In genomic region chr14:47678993-47679392, GRCh38 we compare ENCODE assay signal across 27 cellular contexts. TPM values are rescaled to one million over a fixed set of nuclear protein-coding genes. Genes with fewer than 3 reads are reported as not detected.
DNase-seq lines count a peak whose midpoint lies in the region; ATAC-seq and TF ChIP-seq lines count a peak whose summit lies in the region.
"Had no signal": no experiment of that assay in that cellular context is flagged by ENCODE, and none has a peak within 500 bp of the region (broad histone marks: within the 10 kb centered on the region; RNA-seq: fewer than 3 reads in every experiment).

No MANE protein-coding gene starts in this region.

- H3K4me2 ChIP-seq in HCT116 (ENCODE audit: low read length) (no peak overlapping the region), PC-3 (ENCODE audit: low read length) (no peak overlapping the region)
- H3K4me2 ChIP-seq: BLaER1 had no signal

- RAD21 ChIA-PET in HCT116 (lab: Charles Lee; ENCODE audit: low non-redundant PET in 1 of 2, low total read pairs in 2 of 2, uncharacterized antibody in 2 of 2, unreplicated experiment in 2 of 2): no interaction called here

- ATAC-seq in HCT116 (no peak; the same call in 1 of the 2 replicates), PC-3 (peak; percentile 42; the same call in 1 of the 2 replicates), foreskin keratinocyte (no peak), esophagus mucosa (no peak)
- no peak for ATAC-seq in CD4-positive, alpha-beta T cell (ENCODE audit: poor library complexity)
- ATAC-seq: activated CD4-positive, alpha-beta T cell treated with anti-CD3 and anti-CD28 coated beads for 36 hours; gastroesophageal sphincter; natural killer cell; right lobe of liver; upper lobe of right lung had no signal

- DNase-seq in HCT116 (ENCODE audit: low read depth, low spot score) (no peak), PC-3 (peak; percentile 18), kidney epithelial cell (ENCODE audit: low read depth) (no peak), foreskin keratinocyte (no peak)
- no peak for DNase-seq in CD4-positive, alpha-beta T cell
- DNase-seq in activated CD4-positive, alpha-beta T cell treated with anti-CD3 and anti-CD28 coated beads for 48 hours: no peak
- DNase-seq: activated CD4-positive, alpha-beta T cell treated with anti-CD3 and anti-CD28 coated beads for 36 hours; activated CD8-positive, alpha-beta memory T cell treated with anti-CD3 and anti-CD28 coated beads for 24 hours; activated effector memory CD4-positive, alpha-beta T cell treated with Interleukin-2 at 50 U/mL for 16 hours; Caco-2; hippocampal formation; Karpas-422; natural killer cell; NCI-H146; NCI-H526 treated with DMSO at 0.1 percent for 48 hours; OCI-M1; right lobe of liver; stimulated activated CD4-positive, alpha-beta T cell treated with anti-CD3 and anti-CD28 coated beads, Interleukin-2, amount 100 ng/mL, for 48 hours; upper lobe of right lung had no signal

- intact Hi-C loops in HCT116 (cut with micrococcal nuclease) (no loop called here), PC-3 (cut with micrococcal nuclease) (loop anchor here (5.0 to 10.0 kb wide), 2 partner anchors 236 to 1493 kb away; no protein-coding TSS in a partner anchor)
- intact Hi-C loops in CD4-positive, alpha-beta T cell (cut with DNase I, micrococcal nuclease): no loop called here

- no peaks in the 10 kb centered on the region for H4K20me1 ChIP-seq in HCT116 (ENCODE audit: insufficient read depth)
- no peaks in the 10 kb centered on the region for H4K20me1 ChIP-seq in PC-3 (ENCODE audit: low read length)
- H4K20me1 ChIP-seq: BLaER1 had no signal

- no peak for TF ChIP-seq POLR2A in HCT116 (IDR thresholded peaks at IDR 0.05; ENCODE audit: borderline replicate concordance, extremely low read depth, insufficient read depth, insufficient read length)

- H3K4me3 ChIP-seq in HCT116 (replicated peaks in 1 of 2; ENCODE audit: low read depth in 1 of 2, low read length in 2 of 2) (no peak overlapping the region), PC-3 (ENCODE audit: low read length) (no peak overlapping the region), kidney epithelial cell (ENCODE audit: low read depth, low read length) (no peak overlapping the region)
- H3K4me3 ChIP-seq: BLaER1, gastroesophageal sphincter, right lobe of liver, upper lobe of right lung had no signal

- H3K4me1 Mint-ChIP-seq in CD4-positive, alpha-beta T cell (ENCODE audit: low read depth): no peaks in the 10 kb centered on the region
- H3K4me1 Mint-ChIP-seq: activated CD4-positive, alpha-beta T cell treated with anti-CD3 and anti-CD28 coated beads for 36 hours; natural killer cell had no signal

- no peaks in the 10 kb centered on the region for H3K36me3 Mint-ChIP-seq in CD4-positive, alpha-beta T cell (ENCODE audit: low read depth)
- H3K36me3 Mint-ChIP-seq: activated naive CD8-positive, alpha-beta T cell; natural killer cell had no signal

- H3K4me3 Mint-ChIP-seq in CD4-positive, alpha-beta T cell: no peak overlapping the region
- H3K4me3 Mint-ChIP-seq: activated CD4-positive, alpha-beta T cell treated with anti-CD3 and anti-CD28 coated beads for 36 hours; activated naive CD8-positive, alpha-beta T cell; natural killer cell had no signal

- TF ChIP-seq CTCF in 22Rv1 (IDR thresholded peaks at IDR 0.05) (peak; percentile 26; the same call in 1 of the 2 replicates), HCT116 (IDR thresholded peaks at IDR 0.05 in 2 of 3, conservative IDR thresholded peaks at IDR 0.05 in 1 of 3; ENCODE audit: borderline replicate concordance in 1 of 3, insufficient read depth in 1 of 3, low read depth in 2 of 3, low read length in 2 of 3) (peak in 1 of 3 experiments; percentile 16; a peak in 1 of 6 replicates), PC-3 (conservative IDR thresholded peaks at IDR 0.05; ENCODE audit: low read depth, low read length) (peak; percentile 39; the same call in 1 of the 2 replicates), kidney epithelial cell (IDR thresholded peaks at IDR 0.05; ENCODE audit: insufficient read depth, low read length, poor library complexity, severe bottlenecking) (peak; percentile 34), foreskin keratinocyte (conservative IDR thresholded peaks at IDR 0.05) (no peak)
- no peak for TF ChIP-seq CTCF in CD4-positive, alpha-beta T cell (IDR thresholded peaks at IDR 0.05)

- CTCF ChIA-PET in HCT116 (lab: Charles Lee): no interaction called here
- CTCF ChIA-PET in PC-3 (lab: Charles Lee): no interaction called here
- CTCF ChIA-PET in CD4-positive, alpha-beta T cell (lab: Charles Lee): no interaction called here

- H3K27me3 Mint-ChIP-seq in CD4-positive, alpha-beta T cell: peaks cover 26% of the 10 kb centered on the region

- no peak overlapping the region for H3K27ac ChIP-seq in 22Rv1
- no peak overlapping the region for H3K27ac ChIP-seq in HCT116 (ENCODE audit: low read depth, low read length)
- H3K27ac ChIP-seq in PC-3 (ENCODE audit: low read length): no peak overlapping the region
- H3K27ac ChIP-seq in foreskin keratinocyte: no peak overlapping the region
- no peak overlapping the region for H3K27ac ChIP-seq in CD4-positive, alpha-beta T cell (ENCODE audit: low read depth, low read length)
- H3K27ac ChIP-seq: BLaER1, gastroesophageal sphincter, HL-60, right lobe of liver, upper lobe of right lung had no signal

- BruUV-seq in HCT116 (replicated peaks; lab: Mats Ljungman, UMichigan) (no TSS peak), PC-3 (replicated peaks; lab: Mats Ljungman, UMichigan) (no TSS peak)

- H3K27ac Mint-ChIP-seq in CD4-positive, alpha-beta T cell: no peak overlapping the region
- H3K27ac Mint-ChIP-seq: activated CD4-positive, alpha-beta T cell treated with anti-CD3 and anti-CD28 coated beads for 36 hours; activated naive CD8-positive, alpha-beta T cell; natural killer cell had no signal

- no peaks in the 10 kb centered on the region for H3K9me3 ChIP-seq in HCT116 (ENCODE audit: control insufficient read depth in 1 of 2, insufficient read depth in 1 of 2, low read depth in 1 of 2, low read length in 2 of 2)
- H3K9me3 ChIP-seq in PC-3 (ENCODE audit: low read length): no peaks in the 10 kb centered on the region
- no peaks in the 10 kb centered on the region for H3K9me3 ChIP-seq in CD4-positive, alpha-beta T cell (ENCODE audit: control insufficient read depth, low read length)
- H3K9me3 ChIP-seq: BLaER1, Caco-2, gastroesophageal sphincter, right lobe of liver, upper lobe of right lung had no signal

- H3K27me3 ChIP-seq in HCT116 (ENCODE audit: insufficient read depth, low read length): no peaks in the 10 kb centered on the region
- peaks cover 9% of the 10 kb centered on the region; the same call in 1 of the 2 replicates for H3K27me3 ChIP-seq in PC-3 (ENCODE audit: low read length)
- H3K27me3 ChIP-seq in kidney epithelial cell (ENCODE audit: control insufficient read depth, insufficient read depth, low read length): peaks cover 15% of the 10 kb centered on the region
- H3K27me3 ChIP-seq in foreskin keratinocyte: peaks cover 51% of the 10 kb centered on the region
- peaks cover 37% of the 10 kb centered on the region for H3K27me3 ChIP-seq in CD4-positive, alpha-beta T cell (ENCODE audit: control insufficient read depth, insufficient read depth, low read length)
- H3K27me3 ChIP-seq: BLaER1 had no signal

- H3K9me3 Mint-ChIP-seq in CD4-positive, alpha-beta T cell: no peaks in the 10 kb centered on the region

- H3K9ac ChIP-seq in HCT116 (ENCODE audit: low read length) (no peak overlapping the region), PC-3 (ENCODE audit: low read length) (no peak overlapping the region)
- H3K9ac ChIP-seq: BLaER1 had no signal

- POLR2A ChIA-PET in HCT116 (lab: Charles Lee): no interaction called here
- POLR2A ChIA-PET in PC-3 (lab: Charles Lee; ENCODE audit: unreplicated experiment): no interaction called here
- POLR2A ChIA-PET in CD4-positive, alpha-beta T cell (lab: Charles Lee): no interaction called here

- H3K4me1 ChIP-seq in HCT116 (ENCODE audit: control insufficient read depth in 1 of 2, insufficient read depth in 2 of 2, low read length in 2 of 2) (no peaks in the 10 kb centered on the region), PC-3 (ENCODE audit: insufficient read depth, low read length) (no peaks in the 10 kb centered on the region), foreskin keratinocyte (no peaks in the 10 kb centered on the region)
- H3K4me1 ChIP-seq: Caco-2, upper lobe of right lung had no signal

- H3K36me3 ChIP-seq in HCT116 (ENCODE audit: control insufficient read depth in 1 of 2, insufficient read depth in 2 of 2, low read length in 2 of 2): no peaks in the 10 kb centered on the region
- no peaks in the 10 kb centered on the region for H3K36me3 ChIP-seq in PC-3 (ENCODE audit: low read depth, low read length)
- H3K36me3 ChIP-seq in kidney epithelial cell (ENCODE audit: control insufficient read depth, insufficient read depth, low read length): no peaks in the 10 kb centered on the region
- H3K36me3 ChIP-seq: BLaER1, gastroesophageal sphincter, right lobe of liver, upper lobe of right lung had no signal

- H3K9me2 ChIP-seq in HCT116 (ENCODE audit: insufficient read depth) (no peaks in the 10 kb centered on the region), PC-3 (replicated peaks; ENCODE audit: low read length) (no peaks in the 10 kb centered on the region)

- no peaks in the 10 kb centered on the region for H3F3A ChIP-seq in PC-3 (ENCODE audit: low read length, unreplicated experiment)

- no peak overlapping the region for H2AFZ ChIP-seq in HCT116 (ENCODE audit: low read depth, low read length, poor library complexity, severe bottlenecking)
- H2AFZ ChIP-seq in PC-3 (ENCODE audit: low read length): no peak overlapping the region

- TF ChIP-seq RAD21 in HCT116 (IDR thresholded peaks at IDR 0.05; ENCODE audit: low read depth): peak; percentile 21; the same call in 1 of the 2 replicates

- H3K79me2 ChIP-seq in HCT116 (ENCODE audit: insufficient read depth, low read length): no peaks in the 10 kb centered on the region
- no peaks in the 10 kb centered on the region for H3K79me2 ChIP-seq in PC-3 (ENCODE audit: low read length)

TF ChIP-seq in HCT116, 20 proteins besides CTCF, POLR2A, EP300 and RAD21 (continues in another document):
- no peak for TF ChIP-seq SP1 (IDR thresholded peaks at IDR 0.05; ENCODE audit: low read depth)
- TF ChIP-seq CBX3 (IDR thresholded peaks at IDR 0.05; ENCODE audit: low read depth): no peak
- no peak for TF ChIP-seq SIN3A (IDR thresholded peaks at IDR 0.05; ENCODE audit: low read depth)
- TF ChIP-seq EZH2phosphoT487 (IDR thresholded peaks at IDR 0.05; ENCODE audit: borderline replicate concordance): no peak
- no peak for TF ChIP-seq TCF7L2 (IDR thresholded peaks at IDR 0.05; ENCODE audit: borderline replicate concordance, extremely low read depth, insufficient read depth, insufficient read length)
- TF ChIP-seq ZNF274 (IDR thresholded peaks at IDR 0.05; ENCODE audit: low read depth, low read length): no peak
- no peak for TF ChIP-seq CEBPB (IDR thresholded peaks at IDR 0.05; ENCODE audit: low read depth)

RNA-seq across cellular contexts. Expression of gene MDGA2, which starts 3.6 kb away (rescaled TPM):
- total RNA-seq in HCT116 (2021; ENCODE audit: unreplicated experiment) (not detected), PC-3 (2014; rRNA removed) (0.04 and 0.17 TPM in 2 replicates), kidney epithelial cell (0.62 and 0.75 TPM in 2 replicates), foreskin keratinocyte (not detected in 2 replicates), esophagus mucosa (not detected)
- polyA plus RNA-seq in HCT116 (2012): not detected in 2 replicates
- polyA plus RNA-seq in foreskin keratinocyte: not detected in 2 replicates
- not detected for total RNA-seq in CD4-positive, alpha-beta T cell
- total RNA-seq: activated CD4-positive, alpha-beta T cell treated with anti-CD3 and anti-CD28 coated beads for 36 hours; Caco-2; mononuclear cell; natural killer cell; T-helper 2 cell treated with Interferon-gamma antibody and Interleukin-4, amounts not matched to agents 100 ng/mL and 5 ng/mL, for 36 hours; upper lobe of right lung had no signal

Comparison
In these comparisons a context has a peak if more than half of its experiments do, and no peak if none do; other contexts are left out.
1. CTCF ChIP-seq: peak in 22Rv1 (single experiment), PC-3 (single experiment) and kidney epithelial cell (single experiment); none in foreskin keratinocyte (single experiment) and CD4-positive, alpha-beta T cell (single experiment).